ENCODE assay signal across 8 cellular contexts in the genomic region with DNA sequence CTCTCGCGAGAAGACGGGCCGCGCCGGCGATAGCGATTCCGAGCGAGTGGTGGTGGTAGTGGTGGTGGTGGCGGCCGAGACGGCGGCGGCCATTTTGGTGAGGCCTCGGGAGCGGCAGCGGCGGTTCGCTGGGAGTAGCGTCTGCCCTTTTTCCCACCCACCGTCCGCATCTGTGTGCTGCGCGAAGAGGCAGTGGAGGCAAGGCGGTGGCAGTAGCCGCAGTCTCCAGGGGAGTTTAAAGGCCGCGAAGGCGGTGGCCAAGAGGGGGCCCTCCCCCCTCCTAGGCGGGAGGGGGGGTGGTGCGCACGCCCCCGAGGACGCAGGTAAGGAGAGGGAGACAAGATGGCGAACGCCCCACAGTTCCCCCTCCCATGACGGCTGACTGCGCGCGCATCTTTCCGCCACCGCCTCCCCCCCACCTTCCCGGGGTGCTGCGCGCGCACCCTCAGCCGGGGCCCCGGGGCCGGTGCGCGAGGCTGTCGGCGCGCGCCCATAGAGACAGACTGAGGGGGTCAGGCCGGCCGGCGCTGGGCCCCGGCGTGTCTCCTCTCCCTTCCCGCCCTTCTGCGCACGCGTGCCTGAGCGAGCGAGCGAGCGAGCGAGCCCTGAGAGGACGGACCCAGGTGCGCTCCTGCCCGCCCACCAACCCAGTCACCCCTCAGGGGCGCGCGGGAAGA. TPM values are rescaled to one million over a fixed set of nuclear protein-coding genes. Genes with fewer than 3 reads are reported as not detected.
DNase-seq lines count a peak whose midpoint lies in the region; ATAC-seq and TF ChIP-seq lines count a peak whose summit lies in the region.

No MANE protein-coding gene starts in this region.

- peaks cover 59% of the 10 kb centered on the region for H3K4me1 ChIP-seq in BLaER1

- ATAC-seq in HG03442 (IDR thresholded peaks at IDR 0.05; ENCODE audit: unreplicated experiment): peak; percentile 82
- peak; percentile 75 for ATAC-seq in activated CD4-positive, alpha-beta T cell treated with anti-CD3 and anti-CD28 coated beads for 36 hours

- peaks cover 35% of the 10 kb centered on the region for H3K36me3 ChIP-seq in BLaER1

- H3K27me3 ChIP-seq in BLaER1: no peaks in the 10 kb centered on the region
- H3K27me3 ChIP-seq in layer of hippocampus (ENCODE audit: control insufficient read depth, insufficient read depth, low read length): no peaks in the 10 kb centered on the region

- H3K36me3 Mint-ChIP-seq in activated CD4-positive, alpha-beta T cell treated with anti-CD3 and anti-CD28 coated beads for 36 hours (ENCODE audit: low read depth): peaks cover 29% of the 10 kb centered on the region

- H3K27ac Mint-ChIP-seq in activated CD4-positive, alpha-beta T cell treated with anti-CD3 and anti-CD28 coated beads for 36 hours: peak overlapping the region; percentile 99

- CTCF ChIA-PET in activated CD4-positive, alpha-beta T cell treated with anti-CD3 and anti-CD28 coated beads for 36 hours (lab: Charles Lee): interaction anchor here (0.8 to 2.2 kb wide), 6 partner anchors 39 to 268 kb away, joined by 3 to 23 read pairs (median 6); a partner anchor contains a TSS

- H3K4me1 Mint-ChIP-seq in activated CD4-positive, alpha-beta T cell treated with anti-CD3 and anti-CD28 coated beads for 36 hours: peaks cover 33% of the 10 kb centered on the region

- peak overlapping the region; percentile 100 for H3K27ac ChIP-seq in BLaER1
- peak overlapping the region; percentile 100 for H3K27ac ChIP-seq in layer of hippocampus (ENCODE audit: low read depth, low read length)

- H4K20me1 ChIP-seq in BLaER1: peaks cover 33% of the 10 kb centered on the region

- DNase-seq in GM19240 (ENCODE audit: insufficient read length, low spot score) (peak; percentile 85), NCI-H510A treated with DMSO at 0.1 percent for 48 hours (lab: John Stamatoyannopoulos, UW) (peak; percentile 98), choroid plexus epithelial cell (ENCODE audit: low read depth) (peak; percentile 93)
- DNase-seq in activated CD4-positive, alpha-beta T cell treated with anti-CD3 and anti-CD28 coated beads for 36 hours: peak; percentile 100
- DNase-seq in stimulated activated CD4-positive, alpha-beta T cell treated with anti-CD3 and anti-CD28 coated beads, Interleukin-1b, Interleukin-23, amount 100 ng/mL, for 1 hour (ENCODE audit: low read depth in 2 of 2): peak; percentile 95 to 98

- H3K27me3 Mint-ChIP-seq in activated CD4-positive, alpha-beta T cell treated with anti-CD3 and anti-CD28 coated beads for 36 hours: no peaks in the 10 kb centered on the region

- POLR2A ChIA-PET in activated CD4-positive, alpha-beta T cell treated with anti-CD3 and anti-CD28 coated beads for 36 hours (lab: Charles Lee): interaction anchor here (0.6 to 1.7 kb wide), 4 partner anchors 25 to 40 kb away, joined by 3 to 10 read pairs (median 4); a partner anchor contains a TSS

- H3K9me3 Mint-ChIP-seq in activated CD4-positive, alpha-beta T cell treated with anti-CD3 and anti-CD28 coated beads for 36 hours (ENCODE audit: low read depth): no peaks in the 10 kb centered on the region

- no peaks in the 10 kb centered on the region for H3K9me3 ChIP-seq in BLaER1

- peak overlapping the region; percentile 100 for H3K9ac ChIP-seq in BLaER1

- H3K4me2 ChIP-seq in BLaER1: peak overlapping the region; percentile 92

- TF ChIP-seq CTCF in choroid plexus epithelial cell (conservative IDR thresholded peaks at IDR 0.05; ENCODE audit: low read depth, low read length): no peak

- peak overlapping the region; percentile 96 for H3K4me3 Mint-ChIP-seq in activated CD4-positive, alpha-beta T cell treated with anti-CD3 and anti-CD28 coated beads for 36 hours

- H3K4me3 ChIP-seq in BLaER1 (peak overlapping the region; percentile 98), choroid plexus epithelial cell (ENCODE audit: low read depth, low read length) (peak overlapping the region; percentile 99)

- intact Hi-C loops in activated CD4-positive, alpha-beta T cell treated with anti-CD3 and anti-CD28 coated beads for 36 hours (cut with DNase I, micrococcal nuclease): loop anchor here (1.0 to 5.0 kb wide), 28 partner anchors 40 to 761 kb away; a partner anchor contains a TSS

RNA-seq across cellular contexts. Expression of a gene that starts 0.7 kb away (rescaled TPM):
- total RNA-seq in activated CD4-positive, alpha-beta T cell treated with anti-CD3 and anti-CD28 coated beads for 36 hours: 10 to 100 TPM; 58.7 to 69.5 TPM

RNA-seq across cellular contexts. Expression of a gene that starts 40.0 kb away (rescaled TPM):
- total RNA-seq in activated CD4-positive, alpha-beta T cell treated with anti-CD3 and anti-CD28 coated beads for 36 hours: 100 to 1,000 TPM in 1 of 2 experiments, 10 to 100 TPM in 1; 84.7 to 111 TPM

RNA-seq across cellular contexts. Expression of a gene that starts 47.5 kb away (rescaled TPM):
- 10 to 100 TPM; 76.8 to 77.8 TPM for total RNA-seq in activated CD4-positive, alpha-beta T cell treated with anti-CD3 and anti-CD28 coated beads for 36 hours

RNA-seq across cellular contexts. Expression of a gene that starts 49.9 kb away (rescaled TPM):
- 10 to 100 TPM; 21.8 to 26.0 TPM for total RNA-seq in activated CD4-positive, alpha-beta T cell treated with anti-CD3 and anti-CD28 coated beads for 36 hours

Comparison
In these comparisons a context has a peak if more than half of its experiments do, and no peak if none do; other contexts are left out.
1. Peak in every context shown above with its lines: DNase-seq, ATAC-seq, H3K4me3 ChIP-seq and H3K27ac ChIP-seq.